13 cellular contexts compared by ENCODE assay signal in genomic region chr6:56862415-56863175, GRCh38.
A peak's percentile ranks its signal among the peaks of the same experiment; 100 is the strongest.
DNase-seq lines count a peak whose midpoint lies in the region; ATAC-seq lines count a peak whose summit lies in the region.
"Had no signal": no experiment of that assay in that cellular context is flagged by ENCODE, and none has a peak within 500 bp of the region (broad histone marks: within the 10 kb centered on the region; RNA-seq: fewer than 3 reads in every experiment).

No MANE protein-coding gene starts in this region.

- H3K4me1 ChIP-seq in SJCRH30, result peaks cover 22% of the 10 kb centered on the region

- ATAC-seq in GM18511 (IDR thresholded peaks at IDR 0.05; ENCODE audit: unreplicated experiment) (peak; percentile 55), HG02623 (IDR thresholded peaks at IDR 0.05; ENCODE audit: unreplicated experiment) (peak; percentile 51), HG03025 (IDR thresholded peaks at IDR 0.05; ENCODE audit: low FRiP score, unreplicated experiment) (no peak)
- ATAC-seq: stimulated activated memory B cell treated with anti-CD40 and anti-IgM and Interleukin-4, amounts not matched to agents 10 μg/mL and 1 μg/mL and 100 μg/mL, for 72 hours had no signal

- H3K36me3 ChIP-seq in SJCRH30, result no peaks in the 10 kb centered on the region
- H3K36me3 ChIP-seq: left ventricle myocardium inferior had no signal

- no peaks in the 10 kb centered on the region for H3K9me3 ChIP-seq in SJCRH30 (replicated peaks)
- H3K9me3 ChIP-seq: left ventricle myocardium inferior had no signal

- DNase-seq in SJCRH30, result no peak
- peak; percentile 28 for DNase-seq in medulla oblongata (ENCODE audit: extremely low spot score)
- DNase-seq in NCI-H748 treated with DMSO at 0.1 percent for 48 hours (lab: John Stamatoyannopoulos, UW), result no peak
- no peak for DNase-seq in stimulated activated CD4-positive, alpha-beta T cell treated with anti-CD3 and anti-CD28 coated beads, Interleukin-2, amount 100 ng/mL, for 24 hours
- DNase-seq in NCI-H82 treated with DMSO at 0.1 percent for 48 hours (lab: John Stamatoyannopoulos, UW; ENCODE audit: unreplicated experiment), result no peak
- DNase-seq: DMS 273 treated with DMSO at 0.1 percent for 48 hours, left ventricle myocardium inferior, NCI-H446 treated with DMSO at 0.1 percent for 48 hours had no signal

- H3K4me3 ChIP-seq in SJCRH30, result no peak overlapping the region
- H3K4me3 ChIP-seq: left ventricle myocardium inferior, skin epidermis had no signal

- no peaks in the 10 kb centered on the region for H3K27me3 ChIP-seq in SJCRH30

- H3K27ac ChIP-seq in SJCRH30, result peak overlapping the region; percentile 41
- H3K27ac ChIP-seq: left ventricle myocardium inferior, skin epidermis had no signal
